Comparison of ENCODE assay signal across 8 cellular contexts in genomic region chr9:20658246-20658667, GRCh38. TPM values are rescaled to one million over a fixed set of nuclear protein-coding genes. Genes with fewer than 3 reads are reported as not detected.
DNase-seq lines count a peak whose midpoint lies in the region; ATAC-seq, FAIRE-seq and TF ChIP-seq lines count a peak whose summit lies in the region.
"Not testable (repeated sequence)": the region's sequence is repeated elsewhere in the genome, so short reads cannot be mapped to it uniquely, and the experiment has no call there.

No MANE protein-coding gene starts in this region.

- not testable (repeated sequence) for H3K27ac ChIP-seq in CD8-positive, alpha-beta memory T cell (ENCODE audit: low read depth, low read length); ascending aorta
- H3K27ac ChIP-seq in left lung (peak overlapping the region; percentile 11 to 19), pancreas (peak overlapping the region in 2 of 4 donors; percentile 41 to 60), stomach (peak overlapping the region; percentile 3 to 70 (median 60))

- peak in 4 of 5 donors; percentile 39 to 66 (median 52) for DNase-seq in CD8-positive, alpha-beta memory T cell
- peak; percentile 48 for DNase-seq in NCI-H69 (lab: John Stamatoyannopoulos, UW)
- peak; percentile 36 to 48 for DNase-seq in activated CD4-positive, alpha-beta T cell treated with anti-CD3 and anti-CD28 coated beads, Interleukin-2, amount 50 U/mL, for 4 hours
- not testable (repeated sequence) for DNase-seq in ascending aorta (ENCODE audit: low spot score in 2 of 2); epithelial cell of proximal tubule (ENCODE audit: low read depth); left lung
- DNase-seq in pancreas = peak in 4 of 6 donors; percentile 26 to 54 (median 38)
- peak; percentile 43 for DNase-seq in stomach

- H3K4me1 ChIP-seq in CD8-positive, alpha-beta memory T cell (ENCODE audit: insufficient read depth, low read length) = peaks cover 11% of the 10 kb centered on the region
- H3K4me1 ChIP-seq in ascending aorta, left lung: not testable (repeated sequence)
- H3K4me1 ChIP-seq in pancreas (peaks cover 0 to 20% (median 0%) of the 10 kb centered on the region in 3 donors), stomach (peaks cover 3 to 20% (median 7%) of the 10 kb centered on the region in 4 donors)

- not testable (repeated sequence) for H3K4me1 Mint-ChIP-seq in CD8-positive, alpha-beta memory T cell

- not testable (repeated sequence) for H3K9me3 Mint-ChIP-seq in CD8-positive, alpha-beta memory T cell

- peak overlapping the region in 1 of 7 donors; percentile 89 for H3K4me3 Mint-ChIP-seq in CD8-positive, alpha-beta memory T cell

- not testable (repeated sequence) for H3K9me3 ChIP-seq in CD8-positive, alpha-beta memory T cell (ENCODE audit: low read length); ascending aorta; left lung; pancreas; stomach

- CTCF ChIA-PET in CD8-positive, alpha-beta memory T cell (lab: Charles Lee) = interaction anchor here (1.0 to 1.3 kb wide), 2 partner anchors 26 to 30 kb away, joined by 3 to 4 read pairs; partner anchors contain the start of gene FOCAD

- ATAC-seq in left lung = peak; percentile 36
- peak in 2 of 4 donors; percentile 24 to 56 for ATAC-seq in pancreas

- not testable (repeated sequence) for H3K36me3 Mint-ChIP-seq in CD8-positive, alpha-beta memory T cell

- not testable (repeated sequence) for FAIRE-seq in pancreas (lab: Jason Lieb, UNC)

- 22 to 43% methylated on average over 11 to 25 of the region's 27 CpGs for WGBS in pancreas, 2 donors
- WGBS in stomach, 5 donors = 11 to 37% (median 32%) methylated on average over 12 to 19 of the region's 27 CpGs

- TF ChIP-seq POLR2A in stomach (IDR thresholded peaks at IDR 0.05) = not testable (repeated sequence)

- peak overlapping the region; percentile 25 for H3K4me3 ChIP-seq in CD8-positive, alpha-beta memory T cell (ENCODE audit: low read length)
- H3K4me3 ChIP-seq in ascending aorta = peak overlapping the region; percentile 43 to 55
- peak overlapping the region; percentile 52 for H3K4me3 ChIP-seq in epithelial cell of proximal tubule (ENCODE audit: low read depth, low read length)
- peak overlapping the region; percentile 42 to 44 for H3K4me3 ChIP-seq in left lung
- H3K4me3 ChIP-seq in pancreas = peak overlapping the region; percentile 3 to 49 (median 26)
- peak overlapping the region; percentile 42 to 56 (median 50) for H3K4me3 ChIP-seq in stomach

- not testable (repeated sequence) for H3K27me3 ChIP-seq in CD8-positive, alpha-beta memory T cell (ENCODE audit: insufficient read depth, low read length, poor library complexity, severe bottlenecking); ascending aorta; left lung; pancreas; stomach

- H3K27me3 Mint-ChIP-seq in CD8-positive, alpha-beta memory T cell = not testable (repeated sequence)

- TF ChIP-seq EP300 in stomach (IDR thresholded peaks at IDR 0.05) = not testable (repeated sequence)

- H3K27ac Mint-ChIP-seq in CD8-positive, alpha-beta memory T cell = peak overlapping the region; percentile 64 to 95 (median 84)

- intact Hi-C loops in ascending aorta (cut with DNase I); left lung (cut with DNase I); pancreas (cut with DNase I); stomach (cut with DNase I; ENCODE audit: low total_unique reads): not testable (repeated sequence)

- POLR2A ChIA-PET in CD8-positive, alpha-beta memory T cell (lab: Charles Lee) = interaction anchor here (0.8 to 1.6 kb wide), 2 partner anchors 26 to 36 kb away, joined by 3 to 7 read pairs; partner anchors contain the start of genes FOCAD and MLLT3

- H3K36me3 ChIP-seq in CD8-positive, alpha-beta memory T cell (ENCODE audit: insufficient read depth, low read length); ascending aorta; left lung; pancreas; stomach: not testable (repeated sequence)

- not testable (repeated sequence) for TF ChIP-seq CTCF in ascending aorta (IDR thresholded peaks at IDR 0.05); epithelial cell of proximal tubule (conservative IDR thresholded peaks at IDR 0.05; ENCODE audit: low read depth, low read length); left lung (IDR thresholded peaks at IDR 0.05); pancreas (IDR thresholded peaks at IDR 0.05); stomach (IDR thresholded peaks at IDR 0.05)

RNA-seq across cellular contexts. Expression of gene FOCAD, which starts 25.8 kb away (rescaled TPM):
- 10 to 100 TPM; 24.8 to 25.9 TPM for total RNA-seq in CD8-positive, alpha-beta memory T cell
- 16.1 TPM for polyA plus RNA-seq in CD8-positive, alpha-beta memory T cell
- total RNA-seq in ascending aorta = 64.3 TPM
- 30.0 and 32.7 TPM in 2 replicates for total RNA-seq in epithelial cell of proximal tubule
- 10 to 100 TPM; 39.8 to 43.1 TPM for total RNA-seq in left lung
- total RNA-seq in pancreas = 10 to 100 TPM; 15.8 to 27.7 (median 17.7) TPM
- polyA plus RNA-seq in pancreas = 10 to 100 TPM in 1 of 2 donors, 1 to 10 TPM in 1; 5.4 to 15.1 TPM
- 100 to 1,000 TPM in 1 of 5 donors, 10 to 100 TPM in 3, 1 to 10 TPM in 1; 9.3 to 212 (median 57.5) TPM for total RNA-seq in stomach
- 1 to 10 TPM; 5.6 to 7.9 (median 5.8) TPM for polyA plus RNA-seq in stomach

RNA-seq across cellular contexts. Expression of gene MLLT3, which starts 36.0 kb away (rescaled TPM):
- 10 to 100 TPM; 36.8 to 37.0 TPM for total RNA-seq in CD8-positive, alpha-beta memory T cell
- polyA plus RNA-seq in CD8-positive, alpha-beta memory T cell = 24.6 TPM
- 16.8 TPM for total RNA-seq in ascending aorta
- 29.3 and 44.3 TPM in 2 replicates for total RNA-seq in epithelial cell of proximal tubule
- total RNA-seq in left lung = 10 to 100 TPM; 17.0 to 27.6 TPM
- total RNA-seq in pancreas = 10 to 100 TPM in 1 of 6 donors, 1 to 10 TPM in 5; 2.7 to 10.3 (median 4.8) TPM
- polyA plus RNA-seq in pancreas = 1 to 10 TPM; 1.8 to 4.0 TPM
- total RNA-seq in stomach = 10 to 100 TPM in 4 of 5 donors, 1 to 10 TPM in 1; 8.7 to 48.7 (median 25.7) TPM
- polyA plus RNA-seq in stomach = 10 to 100 TPM in 1 of 3 donors, 1 to 10 TPM in 2; 6.5 to 29.5 (median 8.2) TPM
